In the genomic region with DNA sequence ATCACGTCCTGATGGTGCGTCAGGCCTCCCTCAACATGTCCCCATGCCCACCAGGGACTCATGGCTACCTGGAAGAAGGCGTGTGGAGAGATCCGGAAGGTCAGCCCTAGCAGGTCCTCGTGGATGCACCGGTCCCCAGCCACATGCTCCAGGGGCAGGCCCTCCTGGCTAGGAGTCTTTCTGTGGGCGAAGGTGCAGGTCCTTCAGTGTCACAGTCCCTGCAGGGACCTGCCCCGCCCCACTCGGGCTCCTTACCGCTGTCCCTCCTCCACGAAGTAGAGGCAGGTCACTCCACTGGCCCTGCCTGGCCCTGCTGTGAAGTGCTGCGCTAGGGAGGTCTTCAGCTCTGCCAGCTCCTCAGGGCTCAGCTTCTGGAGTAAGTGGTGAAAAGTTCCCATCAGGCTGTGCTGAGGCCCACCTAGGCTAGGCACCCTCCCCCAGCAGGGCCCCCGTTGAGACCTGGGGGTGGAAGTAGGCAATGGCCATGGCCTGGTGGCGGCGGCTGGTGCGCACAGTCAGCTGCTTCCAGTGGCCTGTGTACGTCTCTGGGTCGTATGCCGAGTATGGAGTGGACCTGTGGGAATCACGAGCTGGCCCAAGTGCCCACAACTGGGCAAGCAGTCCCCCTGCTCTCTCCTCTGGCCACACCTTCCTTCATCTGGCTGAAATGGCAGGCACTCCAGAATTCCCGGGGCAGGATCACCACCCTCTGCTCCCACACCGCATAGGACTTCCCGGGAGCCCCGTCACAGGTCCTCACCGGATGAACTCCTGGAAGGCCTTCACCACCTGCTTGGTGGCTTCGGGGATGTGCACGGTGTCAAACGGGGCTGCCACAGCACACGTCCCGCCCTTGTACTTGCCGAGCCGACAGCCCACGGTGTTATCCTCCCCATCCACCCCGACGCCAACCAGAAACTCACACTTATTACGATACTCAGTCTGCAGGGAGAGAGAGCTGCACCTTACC, we compare ENCODE assay signal across 1 cellular context.
TF ChIP-seq lines count a peak whose summit lies in the region.

No MANE protein-coding gene starts in this region.

TF ChIP-seq in GM12878, 131 proteins besides CTCF, POLR2A, EP300 and RAD21 (continued from another document):
- TF ChIP-seq, protein P1, sequence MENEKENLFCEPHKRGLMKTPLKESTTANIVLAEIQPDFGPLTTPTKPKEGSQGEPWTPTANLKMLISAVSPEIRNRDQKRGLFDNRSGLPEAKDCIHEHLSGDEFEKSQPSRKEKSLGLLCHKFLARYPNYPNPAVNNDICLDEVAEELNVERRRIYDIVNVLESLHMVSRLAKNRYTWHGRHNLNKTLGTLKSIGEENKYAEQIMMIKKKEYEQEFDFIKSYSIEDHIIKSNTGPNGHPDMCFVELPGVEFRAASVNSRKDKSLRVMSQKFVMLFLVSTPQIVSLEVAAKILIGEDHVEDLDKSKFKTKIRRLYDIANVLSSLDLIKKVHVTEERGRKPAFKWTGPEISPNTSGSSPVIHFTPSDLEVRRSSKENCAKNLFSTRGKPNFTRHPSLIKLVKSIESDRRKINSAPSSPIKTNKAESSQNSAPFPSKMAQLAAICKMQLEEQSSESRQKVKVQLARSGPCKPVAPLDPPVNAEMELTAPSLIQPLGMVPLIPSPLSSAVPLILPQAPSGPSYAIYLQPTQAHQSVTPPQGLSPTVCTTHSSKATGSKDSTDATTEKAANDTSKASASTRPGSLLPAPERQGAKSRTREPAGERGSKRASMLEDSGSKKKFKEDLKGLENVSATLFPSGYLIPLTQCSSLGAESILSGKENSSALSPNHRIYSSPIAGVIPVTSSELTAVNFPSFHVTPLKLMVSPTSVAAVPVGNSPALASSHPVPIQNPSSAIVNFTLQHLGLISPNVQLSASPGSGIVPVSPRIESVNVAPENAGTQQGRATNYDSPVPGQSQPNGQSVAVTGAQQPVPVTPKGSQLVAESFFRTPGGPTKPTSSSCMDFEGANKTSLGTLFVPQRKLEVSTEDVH (IDR thresholded peaks at IDR 0.05; ENCODE audit: low read depth, partially characterized antibody): no peak
- TF ChIP-seq CREB1 (IDR thresholded peaks at IDR 0.05; ENCODE audit: low read depth) (no peak), SRF (IDR thresholded peaks at IDR 0.05; ENCODE audit: low read depth in 2 of 2, low read length in 2 of 2) (no peak)
